In genomic region chr11:65295571-65296338, GRCh38 we compare ENCODE assay signal across 21 cellular contexts. TPM values are rescaled to one million over a fixed set of nuclear protein-coding genes. Genes with fewer than 3 reads are reported as not detected.
DNase-seq lines count a peak whose midpoint lies in the region; ATAC-seq, FAIRE-seq and TF ChIP-seq lines count a peak whose summit lies in the region.
"Had no signal": no experiment of that assay in that cellular context is flagged by ENCODE, and none has a peak within 500 bp of the region (broad histone marks: within the 10 kb centered on the region; RNA-seq: fewer than 3 reads in every experiment).

No MANE protein-coding gene starts in this region.

- H3K4me3 Mint-ChIP-seq in central memory CD8-positive, alpha-beta T cell, result no peak overlapping the region
- H3K4me3 Mint-ChIP-seq: CD8-positive, alpha-beta memory T cell; GM23338; naive thymus-derived CD4-positive, alpha-beta T cell had no signal

- CTCF ChIA-PET in HepG2 (lab: Yijun Ruan, JAX; ENCODE audit: low intra/inter-chr PET ratio, low total read pairs), result no interaction called here

- ATAC-seq in central memory CD8-positive, alpha-beta T cell (replicated peaks; ENCODE audit: extremely low read depth, poor library complexity, severe bottlenecking), result no peak
- ATAC-seq in HepG2, result peak; percentile 13; the same call in 1 of the 3 replicates
- ATAC-seq in gastrocnemius medialis, result no peak
- ATAC-seq in left lung, result no peak
- ATAC-seq: GM23338; naive thymus-derived CD4-positive, alpha-beta T cell had no signal

- H3K27me3 Mint-ChIP-seq in central memory CD8-positive, alpha-beta T cell, result no peaks in the 10 kb centered on the region
- H3K27me3 Mint-ChIP-seq: naive thymus-derived CD4-positive, alpha-beta T cell; progenitor cell of endocrine pancreas had no signal

- FAIRE-seq in HepG2 (lab: Jason Lieb, UNC), result no peak
- FAIRE-seq: GM18507 had no signal

- H3K4me1 ChIP-seq in BLaER1 (peaks cover 44% of the 10 kb centered on the region), HepG2 (ENCODE audit: insufficient read depth, low read length) (peaks cover 45% of the 10 kb centered on the region), gastrocnemius medialis (peaks cover 46 to 60% of the 10 kb centered on the region in 2 donors), left lung (peaks cover 25 to 38% of the 10 kb centered on the region in 2 donors)

- BruUV-seq in HepG2 (replicated peaks; lab: Mats Ljungman, UMichigan), result no TSS peak

- H3K9me3 ChIP-seq in BLaER1 (no peaks in the 10 kb centered on the region), HepG2 (ENCODE audit: low read length) (no peaks in the 10 kb centered on the region), gastrocnemius medialis (no peaks in the 10 kb centered on the region), left lung (no peaks in the 10 kb centered on the region)

- no peak for DNase-seq in central memory CD8-positive, alpha-beta T cell (ENCODE audit: low spot score in 2 of 2)
- DNase-seq in HepG2 (ENCODE audit: low spot score), result no peak
- no peak for DNase-seq in gastrocnemius medialis
- no peak for DNase-seq in left lung
- no peak for DNase-seq in GM13977 (ENCODE audit: low spot score)
- DNase-seq in head of caudate nucleus, result no peak
- DNase-seq in NCI-H526 treated with DMSO at 0.1 percent for 48 hours (lab: John Stamatoyannopoulos, UW), result no peak
- DNase-seq: activated naive CD4-positive, alpha-beta T cell treated with anti-CD3 and anti-CD28 coated beads, Interleukin-2, amount 50 U/mL, for 16 hours; CD8-positive, alpha-beta memory T cell; DMS79 treated with DMSO at 0.1 percent for 48 hours; KBM-7; naive thymus-derived CD4-positive, alpha-beta T cell; NCI-H2081; NCI-H524; stimulated activated CD4-positive, alpha-beta T cell treated with anti-CD3 and anti-CD28 coated beads, Interleukin-12 subunit alpha, Interleukin-12 subunit beta, amount 100 ng/mL, for 4 hours; T1000 had no signal

- H3K27ac Mint-ChIP-seq in central memory CD8-positive, alpha-beta T cell (ENCODE audit: low read depth), result peak overlapping the region; percentile 41
- H3K27ac Mint-ChIP-seq: GM23338, progenitor cell of endocrine pancreas had no signal

- no peak overlapping the region for H2AFZ ChIP-seq in HepG2 (ENCODE audit: low read length)
- H2AFZ ChIP-seq: GM23338 had no signal

- no peaks in the 10 kb centered on the region for H3K4me1 Mint-ChIP-seq in central memory CD8-positive, alpha-beta T cell
- H3K4me1 Mint-ChIP-seq: CD8-positive, alpha-beta memory T cell had no signal

- peaks cover 19% of the 10 kb centered on the region for H3K36me3 Mint-ChIP-seq in central memory CD8-positive, alpha-beta T cell (ENCODE audit: insufficient read depth)

- in situ Hi-C loops in HepG2 (cut with HindIII; ENCODE audit: extremely low pct_ligation_motif_present, low pct_unique_long_range_greater_than_20kb) (no loop called here), gastrocnemius medialis (cut with MboI; ENCODE audit: low sequenced_read_pairs in 4 of 4) (no loop called here), GM13977 (cut with MboI; ENCODE audit: low pct_unique_long_range_greater_than_20kb, low sequenced_read_pairs, unreplicated experiment) (no loop called here)

- H3K4me3 ChIP-seq in BLaER1, result no peak overlapping the region
- no peak overlapping the region for H3K4me3 ChIP-seq in HepG2 (replicated peaks in 1 of 3; ENCODE audit: insufficient read depth in 1 of 3, low read depth in 2 of 3, low read length in 3 of 3)
- H3K4me3 ChIP-seq in gastrocnemius medialis, result no peak overlapping the region
- H3K4me3 ChIP-seq in left lung, result no peak overlapping the region
- H3K4me3 ChIP-seq: GM23338 had no signal

- WGBS in HepG2 (ENCODE audit: low lambda C conversion rate), result 45% methylated on average over 8 of the region's 11 CpGs

- H3K36me3 ChIP-seq in BLaER1 (peaks cover 77% of the 10 kb centered on the region), HepG2 (replicated peaks in 1 of 2; ENCODE audit: control insufficient read depth in 1 of 2, insufficient read depth in 2 of 2, low read length in 2 of 2) (peaks cover 18 to 29% of the 10 kb centered on the region in 2 experiments), gastrocnemius medialis (peaks cover 0 to 13% of the 10 kb centered on the region in 2 donors), left lung (peaks cover 0 to 50% of the 10 kb centered on the region in 2 donors)

- no peaks in the 10 kb centered on the region for H3K9me3 Mint-ChIP-seq in central memory CD8-positive, alpha-beta T cell
- H3K9me3 Mint-ChIP-seq: CD8-positive, alpha-beta memory T cell; GM23338 had no signal

- no peak for TF ChIP-seq POLR2A in HepG2 (IDR thresholded peaks at IDR 0.05; ENCODE audit: insufficient read depth in 1 of 2, low read depth in 2 of 2, low read length in 2 of 2)
- no peak for TF ChIP-seq POLR2A in gastrocnemius medialis (IDR thresholded peaks at IDR 0.05)

- POLR2A ChIA-PET in HepG2 (lab: Yijun Ruan, JAX), result interaction anchor here (0.7 to 2.2 kb wide), 7 partner anchors 10 to 161 kb away, joined by 3 to 15 read pairs (median 4); partner anchors contain the start of genes CDC42EP2, DPF2, POLA2 and SYVN1

- H3K9ac ChIP-seq in BLaER1, result peak overlapping the region; percentile 39; the same call in 1 of the 2 replicates
- H3K9ac ChIP-seq in HepG2 (ENCODE audit: insufficient read depth, low read depth, low read length), result no peak overlapping the region

- H3K4me2 ChIP-seq in BLaER1 (no peak overlapping the region), HepG2 (ENCODE audit: low read depth, low read length) (peak overlapping the region; percentile 43)
- H3K4me2 ChIP-seq: GM23338 had no signal

- no peak for TF ChIP-seq RAD21 in HepG2 (CRISPR knock-in tag; IDR thresholded peaks at IDR 0.05)

- H3K27ac ChIP-seq in BLaER1, result peak overlapping the region; percentile 43; the same call in 1 of the 2 replicates
- H3K27ac ChIP-seq in HepG2 (ENCODE audit: extremely low read length, insufficient read depth, low read length), result peak overlapping the region; percentile 19
- peak overlapping the region; percentile 53 to 79 (median 74) for H3K27ac ChIP-seq in gastrocnemius medialis
- H3K27ac ChIP-seq in left lung, result no peak overlapping the region
- H3K27ac ChIP-seq: HL-60 had no signal

- intact Hi-C loops in HepG2 (cut with micrococcal nuclease; ENCODE audit: unreplicated experiment) (no loop called here), gastrocnemius medialis (cut with DNase I; ENCODE audit: low total_unique reads) (loop anchor here (2.0 kb wide), 1 partner anchor 19 kb away; the partner anchor contains the start of gene CDC42EP2), left lung (cut with DNase I) (no loop called here), head of caudate nucleus (cut with DNase I) (no loop called here)

- H4K20me1 ChIP-seq in BLaER1 (no peaks in the 10 kb centered on the region), HepG2 (ENCODE audit: insufficient read depth, low read length) (no peaks in the 10 kb centered on the region)

- TF ChIP-seq CTCF in HepG2 (CRISPR knock-in tag; IDR thresholded peaks at IDR 0.05) (no peak), gastrocnemius medialis (IDR thresholded peaks at IDR 0.05 in 4 of 5, conservative IDR thresholded peaks at IDR 0.05 in 1 of 5) (no peak), left lung (IDR thresholded peaks at IDR 0.05) (no peak), GM13977 (IDR thresholded peaks at IDR 0.05; ENCODE audit: extremely low read depth, insufficient read depth, missing control alignments) (no peak)

- no peak for TF ChIP-seq EP300 in HepG2 (IDR thresholded peaks at IDR 0.05; ENCODE audit: low read depth in 2 of 2, low read length in 2 of 2)
- no peak for TF ChIP-seq EP300 in HepG2 (CRISPR knock-in tag; IDR thresholded peaks at IDR 0.05; ENCODE audit: borderline replicate concordance)

- H3K27me3 ChIP-seq in BLaER1 (no peaks in the 10 kb centered on the region), HepG2 (ENCODE audit: control insufficient read depth in 1 of 2, insufficient read depth in 2 of 2, low read length in 2 of 2) (no peaks in the 10 kb centered on the region), gastrocnemius medialis (no peaks in the 10 kb centered on the region), left lung (no peaks in the 10 kb centered on the region)

- no peaks in the 10 kb centered on the region for H3K79me2 ChIP-seq in HepG2 (ENCODE audit: insufficient read depth, low read length)

RNA-seq across cellular contexts. Expression of gene CDC42EP2, which starts 18.9 kb away (rescaled TPM):
- total RNA-seq in HepG2 (2016; rRNA removed; fragmentation: Illumina TruSeq; extraction: Trizol) (2.5 and 7.1 TPM in 2 replicates), gastrocnemius medialis (10 to 100 TPM in 1 of 4 donors, 1 to 10 TPM in 3; 5.0 to 11.6 (median 5.6) TPM), left lung (10 to 100 TPM; 11.6 to 18.5 TPM)
- 5.9 and 6.4 TPM in 2 replicates for total RNA-seq in HepG2 (2016; cell fraction: cytosol; rRNA removed; fragmentation: Illumina TruSeq; extraction: Trizol; ENCODE audit: low read depth)
- 4.5 and 5.9 TPM in 2 replicates for total RNA-seq in HepG2 (2016; cell fraction: insoluble cytoplasmic fraction; rRNA removed; fragmentation: Illumina TruSeq; extraction: Trizol)
- 10.1 and 10.2 TPM in 2 replicates for total RNA-seq in HepG2 (2016; cell fraction: membrane; rRNA removed; fragmentation: Illumina TruSeq; extraction: Trizol)
- 4.2 and 5.2 TPM in 2 replicates for total RNA-seq in HepG2 (2016; cell fraction: nucleus; rRNA removed; fragmentation: Illumina TruSeq; extraction: Trizol)
- 2.3 and 4.2 TPM in 2 replicates for polyA plus RNA-seq in HepG2 (2011; rRNA removed)
- polyA plus RNA-seq in HepG2 (2011; cell fraction: cytosol; rRNA removed), result 1.4 and 1.9 TPM in 2 replicates
- polyA plus RNA-seq in HepG2 (2011; cell fraction: nucleus; rRNA removed), result 8.3 and 9.7 TPM in 2 replicates
- 3.4 and 7.2 TPM in 2 replicates for polyA plus RNA-seq in HepG2 (2012)
- 2.1 and 2.6 TPM in 2 replicates for polyA plus RNA-seq in HepG2 (2016; cell fraction: cytosol; fragmentation: Illumina TruSeq; extraction: Trizol; ENCODE audit: low read depth)
- polyA plus RNA-seq in HepG2 (2016; cell fraction: insoluble cytoplasmic fraction; fragmentation: Illumina TruSeq; extraction: Trizol; ENCODE audit: low read depth), result 3.3 and 4.5 TPM in 2 replicates
- polyA plus RNA-seq in HepG2 (2016; cell fraction: membrane; fragmentation: Illumina TruSeq; extraction: Trizol; ENCODE audit: low read depth), result 4.0 TPM in 2 replicates
- polyA plus RNA-seq in HepG2 (2016; cell fraction: nucleus; fragmentation: Illumina TruSeq; extraction: Trizol; ENCODE audit: insufficient read depth, low read depth), result 5.6 and 6.7 TPM in 2 replicates
- polyA minus RNA-seq in HepG2 (2011; rRNA and poly(A)+ RNA removed; ENCODE audit: low replicate concordance), result 29.3 and 50.7 TPM in 2 replicates
- 3.2 and 5.1 TPM in 2 replicates for polyA minus RNA-seq in HepG2 (2011; cell fraction: cytosol; rRNA and poly(A)+ RNA removed)
- 15.8 and 18.4 TPM in 2 replicates for polyA minus RNA-seq in HepG2 (2011; cell fraction: nucleus; rRNA and poly(A)+ RNA removed)
- polyA plus RNA-seq: CD8-positive, alpha-beta memory T cell; naive thymus-derived CD4-positive, alpha-beta T cell had no signal

RNA-seq across cellular contexts. Expression of gene POLA2, which starts 34.0 kb away (rescaled TPM):
- total RNA-seq in HepG2 (2016; rRNA removed; fragmentation: Illumina TruSeq; extraction: Trizol) (10.7 and 15.6 TPM in 2 replicates), gastrocnemius medialis (1 to 10 TPM; 2.9 to 9.2 (median 6.9) TPM), left lung (10 to 100 TPM in 1 of 2 donors, 1 to 10 TPM in 1; 9.4 to 19.2 TPM)
- 2.7 and 3.5 TPM in 2 replicates for total RNA-seq in HepG2 (2016; cell fraction: cytosol; rRNA removed; fragmentation: Illumina TruSeq; extraction: Trizol; ENCODE audit: low read depth)
- 13.9 and 14.3 TPM in 2 replicates for total RNA-seq in HepG2 (2016; cell fraction: insoluble cytoplasmic fraction; rRNA removed; fragmentation: Illumina TruSeq; extraction: Trizol)
- total RNA-seq in HepG2 (2016; cell fraction: membrane; rRNA removed; fragmentation: Illumina TruSeq; extraction: Trizol), result 3.6 and 4.5 TPM in 2 replicates
- 17.7 and 18.6 TPM in 2 replicates for total RNA-seq in HepG2 (2016; cell fraction: nucleus; rRNA removed; fragmentation: Illumina TruSeq; extraction: Trizol)
- polyA plus RNA-seq in HepG2 (2011; rRNA removed), result 9.1 and 9.7 TPM in 2 replicates
- 6.3 and 8.1 TPM in 2 replicates for polyA plus RNA-seq in HepG2 (2011; cell fraction: cytosol; rRNA removed)
- polyA plus RNA-seq in HepG2 (2011; cell fraction: nucleus; rRNA removed), result 8.7 and 12.1 TPM in 2 replicates
- 3.3 and 4.8 TPM in 2 replicates for polyA plus RNA-seq in HepG2 (2012)
- 0.57 and 0.88 TPM in 2 replicates for polyA plus RNA-seq in HepG2 (2016; cell fraction: cytosol; fragmentation: Illumina TruSeq; extraction: Trizol; ENCODE audit: low read depth)
- polyA plus RNA-seq in HepG2 (2016; cell fraction: insoluble cytoplasmic fraction; fragmentation: Illumina TruSeq; extraction: Trizol; ENCODE audit: low read depth), result 18.2 and 18.8 TPM in 2 replicates
- 2.6 and 3.0 TPM in 2 replicates for polyA plus RNA-seq in HepG2 (2016; cell fraction: membrane; fragmentation: Illumina TruSeq; extraction: Trizol; ENCODE audit: low read depth)
- polyA plus RNA-seq in HepG2 (2016; cell fraction: nucleus; fragmentation: Illumina TruSeq; extraction: Trizol; ENCODE audit: insufficient read depth, low read depth), result 21.9 and 25.4 TPM in 2 replicates
- 19.5 and 152 TPM in 2 replicates for polyA minus RNA-seq in HepG2 (2011; rRNA and poly(A)+ RNA removed; ENCODE audit: low replicate concordance)
- polyA minus RNA-seq in HepG2 (2011; cell fraction: cytosol; rRNA and poly(A)+ RNA removed), result 3.6 and 4.1 TPM in 2 replicates
- 11.4 and 14.9 TPM in 2 replicates for polyA minus RNA-seq in HepG2 (2011; cell fraction: nucleus; rRNA and poly(A)+ RNA removed)

RNA-seq across cellular contexts. Expression of gene DPF2, which starts 37.9 kb away (rescaled TPM):
- 30.4 and 31.0 TPM in 2 replicates for total RNA-seq in HepG2 (2016; rRNA removed; fragmentation: Illumina TruSeq; extraction: Trizol)
- 6.9 and 8.6 TPM in 2 replicates for total RNA-seq in HepG2 (2016; cell fraction: cytosol; rRNA removed; fragmentation: Illumina TruSeq; extraction: Trizol; ENCODE audit: low read depth)
- 30.2 and 32.5 TPM in 2 replicates for total RNA-seq in HepG2 (2016; cell fraction: insoluble cytoplasmic fraction; rRNA removed; fragmentation: Illumina TruSeq; extraction: Trizol)
- total RNA-seq in HepG2 (2016; cell fraction: membrane; rRNA removed; fragmentation: Illumina TruSeq; extraction: Trizol), result 14.1 and 16.7 TPM in 2 replicates
- total RNA-seq in HepG2 (2016; cell fraction: nucleus; rRNA removed; fragmentation: Illumina TruSeq; extraction: Trizol), result 22.1 and 26.8 TPM in 2 replicates
- polyA plus RNA-seq in HepG2 (2011; rRNA removed), result 20.4 and 21.0 TPM in 2 replicates
- polyA plus RNA-seq in HepG2 (2011; cell fraction: cytosol; rRNA removed), result 18.8 and 20.8 TPM in 2 replicates
- 70.3 and 70.7 TPM in 2 replicates for polyA plus RNA-seq in HepG2 (2011; cell fraction: nucleus; rRNA removed)
- polyA plus RNA-seq in HepG2 (2012), result 24.2 and 26.4 TPM in 2 replicates
- polyA plus RNA-seq in HepG2 (2016; cell fraction: cytosol; fragmentation: Illumina TruSeq; extraction: Trizol; ENCODE audit: low read depth), result 3.8 and 3.9 TPM in 2 replicates
- 40.7 and 49.0 TPM in 2 replicates for polyA plus RNA-seq in HepG2 (2016; cell fraction: insoluble cytoplasmic fraction; fragmentation: Illumina TruSeq; extraction: Trizol; ENCODE audit: low read depth)
- polyA plus RNA-seq in HepG2 (2016; cell fraction: membrane; fragmentation: Illumina TruSeq; extraction: Trizol; ENCODE audit: low read depth), result 9.5 and 10.0 TPM in 2 replicates
- polyA plus RNA-seq in HepG2 (2016; cell fraction: nucleus; fragmentation: Illumina TruSeq; extraction: Trizol; ENCODE audit: insufficient read depth, low read depth), result 56.7 and 57.4 TPM in 2 replicates
- polyA minus RNA-seq in HepG2 (2011; rRNA and poly(A)+ RNA removed; ENCODE audit: low replicate concordance), result 48.9 and 49.9 TPM in 2 replicates
- polyA minus RNA-seq in HepG2 (2011; cell fraction: cytosol; rRNA and poly(A)+ RNA removed), result 18.2 and 18.4 TPM in 2 replicates
- 31.2 and 43.3 TPM in 2 replicates for polyA minus RNA-seq in HepG2 (2011; cell fraction: nucleus; rRNA and poly(A)+ RNA removed)
- 10 to 100 TPM; 22.4 to 46.4 (median 36.1) TPM for total RNA-seq in gastrocnemius medialis
- total RNA-seq in left lung, result 10 to 100 TPM; 47.4 to 51.4 TPM

RNA-seq across cellular contexts. Expression of gene TIGD3, which starts 58.8 kb away (rescaled TPM):
- total RNA-seq in HepG2 (2016; rRNA removed; fragmentation: Illumina TruSeq; extraction: Trizol), result 4.0 and 4.9 TPM in 2 replicates
- total RNA-seq in HepG2 (2016; cell fraction: cytosol; rRNA removed; fragmentation: Illumina TruSeq; extraction: Trizol; ENCODE audit: low read depth), result 1.8 TPM in 2 replicates
- total RNA-seq in HepG2 (2016; cell fraction: insoluble cytoplasmic fraction; rRNA removed; fragmentation: Illumina TruSeq; extraction: Trizol), result 2.9 and 5.0 TPM in 2 replicates
- 4.8 and 6.2 TPM in 2 replicates for total RNA-seq in HepG2 (2016; cell fraction: membrane; rRNA removed; fragmentation: Illumina TruSeq; extraction: Trizol)
- 3.5 and 3.9 TPM in 2 replicates for total RNA-seq in HepG2 (2016; cell fraction: nucleus; rRNA removed; fragmentation: Illumina TruSeq; extraction: Trizol)
- polyA plus RNA-seq in HepG2 (2011; rRNA removed), result 0.49 and 1.0 TPM in 2 replicates
- polyA plus RNA-seq in HepG2 (2011; cell fraction: cytosol; rRNA removed), result 0.56 and 0.79 TPM in 2 replicates
- polyA plus RNA-seq in HepG2 (2011; cell fraction: nucleus; rRNA removed), result 1.9 and 2.2 TPM in 2 replicates
- 0.59 and 0.70 TPM in 2 replicates for polyA plus RNA-seq in HepG2 (2012)
- polyA plus RNA-seq in HepG2 (2016; cell fraction: cytosol; fragmentation: Illumina TruSeq; extraction: Trizol; ENCODE audit: low read depth), result 1.0 and 1.4 TPM in 2 replicates
- polyA plus RNA-seq in HepG2 (2016; cell fraction: insoluble cytoplasmic fraction; fragmentation: Illumina TruSeq; extraction: Trizol; ENCODE audit: low read depth), result 2.7 and 3.5 TPM in 2 replicates
- polyA plus RNA-seq in HepG2 (2016; cell fraction: membrane; fragmentation: Illumina TruSeq; extraction: Trizol; ENCODE audit: low read depth), result 2.7 and 3.4 TPM in 2 replicates
- polyA plus RNA-seq in HepG2 (2016; cell fraction: nucleus; fragmentation: Illumina TruSeq; extraction: Trizol; ENCODE audit: insufficient read depth, low read depth), result 6.7 TPM in 2 replicates
- polyA minus RNA-seq in HepG2 (2011; rRNA and poly(A)+ RNA removed; ENCODE audit: low replicate concordance), result 1.2 and 1.3 TPM in 2 replicates
- 0.59 and 0.79 TPM in 2 replicates for polyA minus RNA-seq in HepG2 (2011; cell fraction: cytosol; rRNA and poly(A)+ RNA removed)
- polyA minus RNA-seq in HepG2 (2011; cell fraction: nucleus; rRNA and poly(A)+ RNA removed), result 1.1 and 1.5 TPM in 2 replicates
- total RNA-seq in gastrocnemius medialis, result under 1 TPM; 0.16 to 0.71 (median 0.48) TPM
- total RNA-seq in left lung, result under 1 TPM; 0.21 to 0.32 TPM

Comparison
In these comparisons a context has a peak if more than half of its experiments do, and no peak if none do; other contexts are left out.
1. H3K27ac ChIP-seq: peak in BLaER1 (single experiment), HepG2 (single experiment) and gastrocnemius medialis (4 of 4); none in left lung (0 of 2).